In genomic region chr15:62431806-62432205, GRCh38 we compare ENCODE assay signal across 23 cellular contexts.
"Had no signal": no experiment of that assay in that cellular context is flagged by ENCODE, and none has a peak within 500 bp of the region (broad histone marks: within the 10 kb centered on the region; RNA-seq: fewer than 3 reads in every experiment).

No MANE protein-coding gene starts in this region.

- H3K36me3 ChIP-seq: neutrophil, ovary, prostate gland had no signal

- H3K4me1 Mint-ChIP-seq: activated CD4-positive, alpha-beta memory T cell treated with anti-CD3 and anti-CD28 coated beads, Interleukin-2, amount 10 ng/mL, durations not matched to agents 7 days and 5 days; activated CD4-positive, alpha-beta T cell treated with anti-CD3 and anti-CD28 coated beads, Interleukin-2, amount 10 ng/mL, durations not matched to agents 24 days and 14 days; activated CD8-positive, alpha-beta memory T cell treated with anti-CD3 and anti-CD28 coated beads, Interleukin-2, amount 10 ng/mL, durations not matched to agents 7 days and 5 days; activated naive CD4-positive, alpha-beta T cell treated with anti-CD3 and anti-CD28 coated beads, Interleukin-2, amount 50 U/mL, for 24 hours; stimulated activated memory B cell treated with anti-CD40 and anti-IgM and Interleukin-4, amounts not matched to agents 10 μg/mL and 1 μg/mL and 100 μg/mL, for 72 hours had no signal

- DNase-seq: activated CD4-positive, alpha-beta memory T cell treated with anti-CD3 and anti-CD28 coated beads, Interleukin-2, amount 10 ng/mL, durations not matched to agents 7 days and 5 days; activated CD4-positive, alpha-beta T cell treated with anti-CD3 and anti-CD28 coated beads, Interleukin-2, amount 10 ng/mL, durations not matched to agents 24 days and 14 days; activated CD8-positive, alpha-beta memory T cell treated with anti-CD3 and anti-CD28 coated beads, Interleukin-2, amount 10 ng/mL, durations not matched to agents 7 days and 5 days; activated gamma-delta T cell; anterior cingulate cortex; central memory CD4-positive, alpha-beta T cell; effector memory CD4-positive, alpha-beta T cell; head of caudate nucleus; islet precursor cell; left cardiac atrium; ovary; right cardiac atrium; stimulated activated CD4-positive, alpha-beta T cell treated with anti-CD3 and anti-CD28 coated beads, Interleukin-15, amount 100 ng/mL, for 24 hours; T-helper 2 cell had no signal

- H3K27me3 Mint-ChIP-seq: activated CD8-positive, alpha-beta memory T cell treated with anti-CD3 and anti-CD28 coated beads, Interleukin-2, amount 10 ng/mL, durations not matched to agents 7 days and 5 days had no signal

- H3K27me3 ChIP-seq: neutrophil, ovary had no signal

- H3K27ac Mint-ChIP-seq: activated CD4-positive, alpha-beta memory T cell treated with anti-CD3 and anti-CD28 coated beads, Interleukin-2, amount 10 ng/mL, durations not matched to agents 7 days and 5 days; activated CD4-positive, alpha-beta T cell treated with anti-CD3 and anti-CD28 coated beads, Interleukin-2, amount 10 ng/mL, durations not matched to agents 24 days and 14 days; activated CD8-positive, alpha-beta memory T cell treated with anti-CD3 and anti-CD28 coated beads, Interleukin-2, amount 10 ng/mL, durations not matched to agents 7 days and 5 days; activated naive CD4-positive, alpha-beta T cell treated with anti-CD3 and anti-CD28 coated beads, Interleukin-2, amount 50 U/mL, for 24 hours; activated T-helper 1 cell treated with anti-CD3 and anti-CD28 coated beads, Interleukin-12 subunit alpha, Interleukin-12 subunit beta, Interleukin-2, Interleukin-4 antibody, amounts not matched to agents 30 ng/mL and 10 ng/mL and 1 ng/mL, durations not matched to agents 14 hours and 24 hours and 36 hours; nephron; stimulated activated memory B cell treated with anti-CD40 and anti-IgM and Interleukin-4, amounts not matched to agents 10 μg/mL and 1 μg/mL and 100 μg/mL, for 72 hours had no signal

- H3K27ac ChIP-seq: neutrophil, ovary had no signal

- H3K4me3 Mint-ChIP-seq: activated CD4-positive, alpha-beta memory T cell treated with anti-CD3 and anti-CD28 coated beads, Interleukin-2, amount 10 ng/mL, durations not matched to agents 7 days and 5 days; activated CD4-positive, alpha-beta T cell treated with anti-CD3 and anti-CD28 coated beads, Interleukin-2, amount 10 ng/mL, durations not matched to agents 24 days and 14 days; activated CD8-positive, alpha-beta memory T cell treated with anti-CD3 and anti-CD28 coated beads, Interleukin-2, amount 10 ng/mL, durations not matched to agents 7 days and 5 days; activated naive CD4-positive, alpha-beta T cell treated with anti-CD3 and anti-CD28 coated beads, Interleukin-2, amount 50 U/mL, for 24 hours; activated T-helper 1 cell treated with anti-CD3 and anti-CD28 coated beads, Interleukin-12 subunit alpha, Interleukin-12 subunit beta, Interleukin-2, Interleukin-4 antibody, amounts not matched to agents 30 ng/mL and 10 ng/mL and 1 ng/mL, durations not matched to agents 14 hours and 24 hours and 36 hours; nephron; stimulated activated memory B cell treated with anti-CD40 and anti-IgM and Interleukin-4, amounts not matched to agents 10 μg/mL and 1 μg/mL and 100 μg/mL, for 72 hours had no signal

- H3K36me3 Mint-ChIP-seq: activated CD8-positive, alpha-beta memory T cell treated with anti-CD3 and anti-CD28 coated beads, Interleukin-2, amount 10 ng/mL, durations not matched to agents 7 days and 5 days; activated naive CD4-positive, alpha-beta T cell treated with anti-CD3 and anti-CD28 coated beads, Interleukin-2, amount 50 U/mL, for 24 hours; stimulated activated memory B cell treated with anti-CD40 and anti-IgM and Interleukin-4, amounts not matched to agents 10 μg/mL and 1 μg/mL and 100 μg/mL, for 72 hours had no signal

- H3K9me3 ChIP-seq: neutrophil, ovary, prostate gland had no signal

- H3K4me3 ChIP-seq: ovary, prostate gland, smooth muscle cell had no signal

- H3K9me3 Mint-ChIP-seq: activated CD4-positive, alpha-beta memory T cell treated with anti-CD3 and anti-CD28 coated beads, Interleukin-2, amount 10 ng/mL, durations not matched to agents 7 days and 5 days; activated CD4-positive, alpha-beta T cell treated with anti-CD3 and anti-CD28 coated beads, Interleukin-2, amount 10 ng/mL, durations not matched to agents 24 days and 14 days; activated naive CD4-positive, alpha-beta T cell treated with anti-CD3 and anti-CD28 coated beads, Interleukin-2, amount 50 U/mL, for 24 hours; activated T-helper 1 cell treated with anti-CD3 and anti-CD28 coated beads, Interleukin-12 subunit alpha, Interleukin-12 subunit beta, Interleukin-2, Interleukin-4 antibody, amounts not matched to agents 30 ng/mL and 10 ng/mL and 1 ng/mL, durations not matched to agents 14 hours and 24 hours and 36 hours; nephron had no signal

- ATAC-seq: activated CD4-positive, CD25-positive, alpha-beta regulatory T cell treated with anti-CD3 and anti-CD28 coated beads, Interleukin-2, amount 50 U/mL, for 24 hours; activated CD8-positive, alpha-beta memory T cell treated with anti-CD3 and anti-CD28 coated beads, Interleukin-2, amount 10 ng/mL, durations not matched to agents 7 days and 5 days; esophagus mucosa; left cardiac atrium; stimulated activated memory B cell treated with anti-CD40 and anti-IgM and Interleukin-4, amounts not matched to agents 10 μg/mL and 1 μg/mL and 100 μg/mL, for 72 hours had no signal
